Comparison of ENCODE assay signal across 9 cellular contexts in the genomic region with DNA sequence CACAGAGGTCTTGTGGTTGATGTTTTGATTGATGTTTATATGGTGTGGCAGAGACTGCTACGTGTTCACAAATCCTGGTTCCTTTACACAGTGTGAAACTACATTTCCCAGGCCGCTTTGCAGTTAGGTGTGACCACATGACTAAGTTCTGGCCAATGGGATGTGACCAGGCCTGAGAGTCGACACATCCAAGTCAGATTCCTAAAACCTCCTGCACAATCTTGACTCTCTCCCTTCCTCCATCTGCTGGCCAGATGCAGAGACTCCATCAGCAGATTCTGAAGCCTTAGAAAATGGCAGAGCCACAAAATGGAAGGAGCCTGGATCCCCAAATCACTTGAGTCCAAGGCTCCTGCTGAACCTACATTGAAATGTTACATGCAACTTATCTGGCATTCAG. TPM values are rescaled to one million over a fixed set of nuclear protein-coding genes. Genes with fewer than 3 reads are reported as not detected.
DNase-seq lines count a peak whose midpoint lies in the region; ATAC-seq, FAIRE-seq and TF ChIP-seq lines count a peak whose summit lies in the region.
"Had no signal": no experiment of that assay in that cellular context is flagged by ENCODE, and none has a peak within 500 bp of the region (broad histone marks: within the 10 kb centered on the region; RNA-seq: fewer than 3 reads in every experiment).

No MANE protein-coding gene starts in this region.

- no peaks in the 10 kb centered on the region for H3K4me1 Mint-ChIP-seq in type B pancreatic cell (ENCODE audit: unreplicated experiment)

- no peaks in the 10 kb centered on the region for H3K9me3 Mint-ChIP-seq in type B pancreatic cell
- H3K9me3 Mint-ChIP-seq: activated naive CD4-positive, alpha-beta T cell treated with anti-CD3 and anti-CD28 coated beads, Interleukin-2, amount 50 U/mL, for 24 hours had no signal

- peak; percentile 55 for DNase-seq in 8988T
- no peak for DNase-seq in GM12891 (ENCODE audit: insufficient read length, low spot score)
- DNase-seq in RPMI8226: peak; percentile 21
- DNase-seq in glomerular visceral epithelial cell (ENCODE audit: extremely low spot score): peak; percentile 16
- DNase-seq in type B pancreatic cell (ENCODE audit: extremely low spot score, unreplicated experiment): no peak
- DNase-seq in NCI-H2029 (lab: John Stamatoyannopoulos, UW): no peak

- peak; percentile 37 for TF ChIP-seq CTCF in type B pancreatic cell (conservative IDR thresholded peaks at IDR 0.05)

- peaks cover 37% of the 10 kb centered on the region for H3K36me3 Mint-ChIP-seq in type B pancreatic cell
- H3K36me3 Mint-ChIP-seq: activated naive CD4-positive, alpha-beta T cell treated with anti-CD3 and anti-CD28 coated beads, Interleukin-2, amount 50 U/mL, for 24 hours had no signal

- H3K27me3 Mint-ChIP-seq in type B pancreatic cell: no peaks in the 10 kb centered on the region
- H3K27me3 Mint-ChIP-seq: activated naive CD4-positive, alpha-beta T cell treated with anti-CD3 and anti-CD28 coated beads, Interleukin-2, amount 50 U/mL, for 24 hours had no signal

- no peak overlapping the region for H3K4me3 Mint-ChIP-seq in type B pancreatic cell
- H3K4me3 Mint-ChIP-seq: activated naive CD4-positive, alpha-beta T cell treated with anti-CD3 and anti-CD28 coated beads, Interleukin-2, amount 50 U/mL, for 24 hours had no signal

- peak; percentile 80 for FAIRE-seq in GM12891 (lab: Jason Lieb, UNC)

- ATAC-seq in HG02973 (IDR thresholded peaks at IDR 0.05; ENCODE audit: unreplicated experiment) (no peak), GM19455 (IDR thresholded peaks at IDR 0.05; ENCODE audit: unreplicated experiment) (no peak)

- H3K27ac Mint-ChIP-seq in type B pancreatic cell: peak overlapping the region; percentile 36
- H3K27ac Mint-ChIP-seq: activated naive CD4-positive, alpha-beta T cell treated with anti-CD3 and anti-CD28 coated beads, Interleukin-2, amount 50 U/mL, for 24 hours had no signal

- TF ChIP-seq POLR2A in GM12891 (IDR thresholded peaks at IDR 0.05; ENCODE audit: low read depth, low read length): no peak

TF ChIP-seq in GM12891, 5 proteins besides CTCF, POLR2A, EP300 and RAD21:
- no peak for TF ChIP-seq PAX5 (IDR thresholded peaks at IDR 0.05; ENCODE audit: insufficient read depth, low read length, severe bottlenecking)
- TF ChIP-seq SPI1 (IDR thresholded peaks at IDR 0.05; ENCODE audit: low read depth, low read length): no peak

RNA-seq across cellular contexts. Expression of gene CD37, which starts 12.6 kb away (rescaled TPM):
- 294 TPM for polyA plus RNA-seq in GM12891 (2012; ENCODE audit: low read depth, missing spikeins)
- total RNA-seq in type B pancreatic cell (ENCODE audit: low replicate concordance): not detected in 2 replicates

RNA-seq across cellular contexts. Expression of gene TEAD2, which starts 14.4 kb away (rescaled TPM):
- 0.22 TPM for polyA plus RNA-seq in GM12891 (2012; ENCODE audit: low read depth, missing spikeins)
- total RNA-seq in type B pancreatic cell (ENCODE audit: low replicate concordance): 28.9 and 116 TPM in 2 replicates

RNA-seq across cellular contexts. Expression of gene DKKL1, which starts 15.8 kb away (rescaled TPM):
- polyA plus RNA-seq in GM12891 (2012; ENCODE audit: low read depth, missing spikeins): not detected
- 0.90 and 9.4 TPM in 2 replicates for total RNA-seq in type B pancreatic cell (ENCODE audit: low replicate concordance)

RNA-seq across cellular contexts. Expression of gene SLC6A16, which starts 22.8 kb away (rescaled TPM):
- 0.51 TPM for polyA plus RNA-seq in GM12891 (2012; ENCODE audit: low read depth, missing spikeins)
- 0.31 and 3.5 TPM in 2 replicates for total RNA-seq in type B pancreatic cell (ENCODE audit: low replicate concordance)

RNA-seq across cellular contexts. Expression of gene KASH5, which starts 40.2 kb away (rescaled TPM):
- 0.18 TPM for polyA plus RNA-seq in GM12891 (2012; ENCODE audit: low read depth, missing spikeins)
- not detected in 2 replicates for total RNA-seq in type B pancreatic cell (ENCODE audit: low replicate concordance)

Comparison
In these comparisons a context has a peak if more than half of its experiments do, and no peak if none do; other contexts are left out.
1. DNase-seq: peak in 8988T (single experiment), RPMI8226 (single experiment) and glomerular visceral epithelial cell (single experiment); none in GM12891 (single experiment), type B pancreatic cell (single experiment) and NCI-H2029 (single experiment).